In the genomic region with DNA sequence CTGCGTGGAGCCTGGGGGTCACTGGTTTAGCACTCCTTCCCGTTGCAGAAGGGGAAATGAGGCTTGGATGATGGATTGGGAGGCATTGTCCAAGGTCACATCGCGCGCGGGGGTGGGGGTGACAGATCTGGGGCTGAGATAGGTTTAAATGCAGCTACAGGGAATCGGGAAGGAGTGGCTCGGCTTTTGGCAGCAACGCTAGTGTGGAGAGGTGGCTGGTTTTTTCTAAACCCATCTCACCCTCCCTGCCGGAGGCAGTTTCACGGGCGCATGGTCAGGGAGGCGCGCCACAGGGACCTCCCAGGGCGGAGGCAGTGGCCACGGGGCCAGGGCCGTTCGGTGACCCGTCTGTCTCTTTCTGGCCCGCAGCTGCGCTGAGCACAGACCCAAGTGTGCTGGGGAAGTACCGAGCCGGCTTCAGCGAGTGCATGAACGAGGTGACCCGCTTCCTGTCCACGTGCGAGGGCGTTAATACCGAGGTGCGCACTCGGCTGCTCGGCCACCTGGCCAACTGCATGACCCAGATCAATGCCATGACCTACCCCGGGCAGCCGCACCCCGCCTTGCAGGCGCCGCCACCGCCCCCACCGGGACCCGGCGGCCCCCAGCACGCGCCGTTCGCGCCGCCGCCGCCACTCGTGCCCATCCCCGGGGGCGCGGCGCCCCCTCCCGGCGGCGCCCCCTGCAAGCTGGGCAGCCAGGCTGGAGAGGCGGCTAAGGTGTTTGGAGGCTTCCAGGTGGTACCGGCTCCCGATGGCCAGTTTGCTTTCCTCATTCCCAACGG, we compare ENCODE assay signal across 8 cellular contexts. TPM values are rescaled to one million over a fixed set of nuclear protein-coding genes. Genes with fewer than 3 reads are reported as not detected.
DNase-seq lines count a peak whose midpoint lies in the region; ATAC-seq and TF ChIP-seq lines count a peak whose summit lies in the region.

No MANE protein-coding gene starts in this region.

- H3K4me1 ChIP-seq in HUES48 (ENCODE audit: control insufficient read depth, insufficient read depth, low read length) (peaks cover 48% of the 10 kb centered on the region), skeletal muscle satellite cell (ENCODE audit: control insufficient read depth, insufficient read depth, low read length) (peaks cover 59% of the 10 kb centered on the region)

- DNase-seq in DMS153 treated with DMSO at 0.1 percent for 48 hours (lab: John Stamatoyannopoulos, UW; ENCODE audit: unreplicated experiment) (peak; percentile 85), astrocyte of the hippocampus (ENCODE audit: low read depth, low spot score) (peak; percentile 82)

- H3K4me3 ChIP-seq in HUES48 (ENCODE audit: low read depth, low read length) (peak overlapping the region; percentile 69), iPS-11a (ENCODE audit: low read depth, low read length) (peak overlapping the region; percentile 77), skeletal muscle satellite cell (ENCODE audit: low read length) (peak overlapping the region; percentile 70)

- ATAC-seq in GM19467 (IDR thresholded peaks at IDR 0.05; ENCODE audit: unreplicated experiment) (peak; percentile 36), SK-N-SH treated with all-trans-retinoic acid at 6 μM for 48 hours (no peak), GM19455 (IDR thresholded peaks at IDR 0.05; ENCODE audit: unreplicated experiment) (no peak)

- peak overlapping the region; percentile 81 for H3K4me2 ChIP-seq in skeletal muscle satellite cell (ENCODE audit: low read length)

- no peaks in the 10 kb centered on the region for H3K36me3 ChIP-seq in HUES48 (ENCODE audit: control insufficient read depth, insufficient read depth, low read length)
- H3K36me3 ChIP-seq in skeletal muscle satellite cell (ENCODE audit: insufficient read depth, low read length), result no peaks in the 10 kb centered on the region

- H3K9ac ChIP-seq in HUES48 (ENCODE audit: low read depth, low read length) (no peak overlapping the region; the same call in none of the 2 replicates), skeletal muscle satellite cell (ENCODE audit: low read depth, low read length) (peak overlapping the region; percentile 85)

- peak overlapping the region; percentile 43 for H3K27ac ChIP-seq in HUES48 (ENCODE audit: low read depth, low read length)

- H3K9me3 ChIP-seq in HUES48 (ENCODE audit: control insufficient read depth, insufficient read depth, low read length) (no peaks in the 10 kb centered on the region), skeletal muscle satellite cell (replicated peaks; ENCODE audit: low read length) (no peaks in the 10 kb centered on the region)

- H3K27me3 ChIP-seq in HUES48 (ENCODE audit: control insufficient read depth, insufficient read depth, low read length), result peaks cover 49% of the 10 kb centered on the region
- peaks cover 11% of the 10 kb centered on the region for H3K27me3 ChIP-seq in skeletal muscle satellite cell (ENCODE audit: control insufficient read depth, insufficient read depth, low read length)

TF ChIP-seq in SK-N-SH treated with all-trans-retinoic acid at 6 μM for 48 hours, 23 proteins besides CTCF, POLR2A, EP300 and RAD21 (continues in another document):
- TF ChIP-seq SNAI2 (CRISPR knock-in tag; IDR thresholded peaks at IDR 0.05) (no peak), ZNF565 (CRISPR knock-in tag; conservative IDR thresholded peaks at IDR 0.05; ENCODE audit: low read depth) (0 out of 2 replicates have a peak, but pooled peaks have one; percentile 77), TSHZ2 (CRISPR knock-in tag; IDR thresholded peaks at IDR 0.05) (no peak), ZC3H10 (CRISPR knock-in tag; IDR thresholded peaks at IDR 0.05) (peak; percentile 77), PPARA (CRISPR knock-in tag; IDR thresholded peaks at IDR 0.05; ENCODE audit: borderline replicate concordance) (no peak), ZNF70 (CRISPR knock-in tag; IDR thresholded peaks at IDR 0.05) (no peak), RARB (CRISPR knock-in tag; IDR thresholded peaks at IDR 0.05) (peak; percentile 75; the same call in 1 of the 2 replicates), ZFP3 (CRISPR knock-in tag; IDR thresholded peaks at IDR 0.05) (peak; percentile 54; the same call in 1 of the 2 replicates), BACH2 (CRISPR knock-in tag; IDR thresholded peaks at IDR 0.05; ENCODE audit: borderline replicate concordance) (no peak), ZFP30 (CRISPR knock-in tag; IDR thresholded peaks at IDR 0.05) (0 out of 2 replicates have a peak, but pooled peaks have one; percentile 1), POU6F1 (CRISPR knock-in tag; IDR thresholded peaks at IDR 0.05; ENCODE audit: borderline replicate concordance, low read depth) (no peak), CSRNP3 (CRISPR knock-in tag; IDR thresholded peaks at IDR 0.05) (peak; percentile 94), GLIS3 (CRISPR knock-in tag; IDR thresholded peaks at IDR 0.05) (peak; percentile 89), ISL1 (CRISPR knock-in tag; IDR thresholded peaks at IDR 0.05) (no peak), ARNTL (CRISPR knock-in tag; IDR thresholded peaks at IDR 0.05; ENCODE audit: borderline replicate concordance, low read depth) (no peak), ZNF8 (CRISPR knock-in tag; IDR thresholded peaks at IDR 0.05) (no peak), TOX (CRISPR knock-in tag; IDR thresholded peaks at IDR 0.05; ENCODE audit: borderline replicate concordance) (peak; percentile 19; the same call in 1 of the 2 replicates), OSR1 (CRISPR knock-in tag; IDR thresholded peaks at IDR 0.05) (no peak), ESRRG (CRISPR knock-in tag; IDR thresholded peaks at IDR 0.05) (0 out of 2 replicates have a peak, but pooled peaks have one; percentile 47), TCF4 (CRISPR knock-in tag; IDR thresholded peaks at IDR 0.05; ENCODE audit: borderline replicate concordance) (peak; percentile 11; the same call in 1 of the 2 replicates)
- TF ChIP-seq, protein P1, sequence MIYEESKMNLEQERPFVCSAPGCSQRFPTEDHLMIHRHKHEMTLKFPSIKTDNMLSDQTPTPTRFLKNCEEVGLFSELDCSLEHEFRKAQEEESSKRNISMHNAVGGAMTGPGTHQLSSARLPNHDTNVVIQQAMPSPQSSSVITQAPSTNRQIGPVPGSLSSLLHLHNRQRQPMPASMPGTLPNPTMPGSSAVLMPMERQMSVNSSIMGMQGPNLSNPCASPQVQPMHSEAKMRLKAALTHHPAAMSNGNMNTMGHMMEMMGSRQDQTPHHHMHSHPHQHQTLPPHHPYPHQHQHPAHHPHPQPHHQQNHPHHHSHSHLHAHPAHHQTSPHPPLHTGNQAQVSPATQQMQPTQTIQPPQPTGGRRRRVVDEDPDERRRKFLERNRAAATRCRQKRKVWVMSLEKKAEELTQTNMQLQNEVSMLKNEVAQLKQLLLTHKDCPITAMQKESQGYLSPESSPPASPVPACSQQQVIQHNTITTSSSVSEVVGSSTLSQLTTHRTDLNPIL (CRISPR knock-in tag; IDR thresholded peaks at IDR 0.05; ENCODE audit: low read depth), result peak; percentile 90

RNA-seq across cellular contexts. Expression of gene HES1, which starts 1.6 kb away (rescaled TPM):
- total RNA-seq in skeletal muscle satellite cell (2012; rRNA removed), result 0.87 and 1.0 TPM in 2 replicates
